In genomic region chr17:67217446-67217845, GRCh38 we compare ENCODE assay signal across 15 cellular contexts. TPM values are rescaled to one million over a fixed set of nuclear protein-coding genes. Genes with fewer than 3 reads are reported as not detected.
DNase-seq lines count a peak whose midpoint lies in the region; ATAC-seq, FAIRE-seq and TF ChIP-seq lines count a peak whose summit lies in the region.
"Had no signal": no experiment of that assay in that cellular context is flagged by ENCODE, and none has a peak within 500 bp of the region (broad histone marks: within the 10 kb centered on the region; RNA-seq: fewer than 3 reads in every experiment).

No MANE protein-coding gene starts in this region.

- H3K27me3 Mint-ChIP-seq in immature natural killer cell (ENCODE audit: low read depth in 3 of 3), result no peaks in the 10 kb centered on the region
- no peaks in the 10 kb centered on the region for H3K27me3 Mint-ChIP-seq in activated T-helper 17 cell treated with anti-CD3 and anti-CD28 coated beads, Interleukin-2, amount 50 U/mL, for 72 hours

- H3K4me1 Mint-ChIP-seq in immature natural killer cell, result peaks cover 39 to 52% of the 10 kb centered on the region in 2 donors
- H3K4me1 Mint-ChIP-seq in activated T-helper 17 cell treated with anti-CD3 and anti-CD28 coated beads, Interleukin-2, amount 50 U/mL, for 72 hours, result peaks cover 12% of the 10 kb centered on the region

- no peak overlapping the region for H3K27ac Mint-ChIP-seq in immature natural killer cell
- no peak overlapping the region for H3K27ac Mint-ChIP-seq in activated T-helper 17 cell treated with anti-CD3 and anti-CD28 coated beads, Interleukin-2, amount 50 U/mL, for 72 hours
- H3K27ac Mint-ChIP-seq: CD14-positive monocyte; CD8-positive, alpha-beta T cell had no signal

- no peak for FAIRE-seq in GM12892 (lab: Jason Lieb, UNC)

- no peak for TF ChIP-seq POLR2A in GM12892 (IDR thresholded peaks at IDR 0.05; ENCODE audit: low read depth, low read length)

- peaks cover 4 to 18% (median 5%) of the 10 kb centered on the region in 3 donors for H3K36me3 Mint-ChIP-seq in immature natural killer cell
- H3K36me3 Mint-ChIP-seq in activated T-helper 17 cell treated with anti-CD3 and anti-CD28 coated beads, Interleukin-2, amount 50 U/mL, for 72 hours (ENCODE audit: low read depth), result peaks cover 26% of the 10 kb centered on the region

- H3K9me3 Mint-ChIP-seq in immature natural killer cell, result no peaks in the 10 kb centered on the region
- no peaks in the 10 kb centered on the region for H3K9me3 Mint-ChIP-seq in activated T-helper 17 cell treated with anti-CD3 and anti-CD28 coated beads, Interleukin-2, amount 50 U/mL, for 72 hours
- H3K9me3 Mint-ChIP-seq: CD14-positive monocyte; CD8-positive, alpha-beta T cell had no signal

- DNase-seq in activated effector memory CD4-positive, alpha-beta T cell treated with anti-CD3 and anti-CD28 coated beads, Interleukin-2, amount 50 U/mL, for 16 hours, result peak; percentile 41
- DNase-seq in activated effector memory CD4-positive, alpha-beta T cell treated with Interleukin-2 at 50 U/mL for 16 hours, result no peak
- DNase-seq in UCSD-AML1 (lab: John Stamatoyannopoulos, UW; ENCODE audit: unreplicated experiment) (peak; percentile 27), amniotic epithelial cell (ENCODE audit: low read depth) (peak; percentile 5), immature natural killer cell (no peak), foreskin fibroblast (no peak), GM12892 (ENCODE audit: insufficient read length) (no peak)
- DNase-seq: Caco-2; CD8-positive, alpha-beta T cell; DND-41; GDM1; HCEC 1CT; IMR-90 had no signal

- H3K4me3 Mint-ChIP-seq in immature natural killer cell, result no peak overlapping the region
- H3K4me3 Mint-ChIP-seq in activated T-helper 17 cell treated with anti-CD3 and anti-CD28 coated beads, Interleukin-2, amount 50 U/mL, for 72 hours, result no peak overlapping the region
- H3K4me3 Mint-ChIP-seq: CD14-positive monocyte; CD8-positive, alpha-beta T cell had no signal

- H3K4me3 ChIP-seq in foreskin fibroblast (ENCODE audit: low read depth in 1 of 2, low read length in 2 of 2), result no peak overlapping the region

- ATAC-seq in activated T-helper 17 cell treated with anti-CD3 and anti-CD28 coated beads, Interleukin-2, amount 50 U/mL, for 72 hours (replicated peaks), result no peak
- ATAC-seq: CD8-positive, alpha-beta T cell had no signal

- TF ChIP-seq CTCF in foreskin fibroblast (IDR thresholded peaks at IDR 0.05; ENCODE audit: low read depth, low read length), result no peak

RNA-seq across cellular contexts. Expression of gene HELZ, which starts 27.6 kb away (rescaled TPM):
- polyA plus RNA-seq in immature natural killer cell, result 100 to 1,000 TPM in 1 of 3 donors, 10 to 100 TPM in 2; 41.4 to 121 (median 44.2) TPM
- polyA plus RNA-seq in GM12892 (2012; ENCODE audit: missing spikeins), result 19.8 TPM
- 100 to 1,000 TPM in 1 of 2 donors, 10 to 100 TPM in 1; 81.9 to 117 TPM for total RNA-seq in activated T-helper 17 cell treated with anti-CD3 and anti-CD28 coated beads, Interleukin-2, amount 50 U/mL, for 72 hours

Comparison
In these comparisons a context has a peak if more than half of its experiments do, and no peak if none do; other contexts are left out.
1. DNase-seq: peak in activated effector memory CD4-positive, alpha-beta T cell treated with anti-CD3 and anti-CD28 coated beads, Interleukin-2, amount 50 U/mL, for 16 hours (single experiment), UCSD-AML1 (single experiment) and amniotic epithelial cell (single experiment); none in activated effector memory CD4-positive, alpha-beta T cell treated with Interleukin-2 at 50 U/mL for 16 hours (single experiment), immature natural killer cell (0 of 3), foreskin fibroblast (0 of 2) and GM12892 (single experiment).